10 cellular contexts compared by ENCODE assay signal in genomic region chr16:73308776-73309175, GRCh38.
"Had no signal": no experiment of that assay in that cellular context is flagged by ENCODE, and none has a peak within 500 bp of the region (broad histone marks: within the 10 kb centered on the region; RNA-seq: fewer than 3 reads in every experiment).

No MANE protein-coding gene starts in this region.

- ATAC-seq: HCT116, HepG2 had no signal

- H3K4me3 ChIP-seq: GM23248, HAP-1 had no signal

- DNase-seq: GM23248, GOT3, H7, HFFc6, KBM-7 had no signal

- H3K9me3 ChIP-seq: HAP-1 had no signal

- H3K9ac ChIP-seq: GM23248 had no signal

- H3K27ac Mint-ChIP-seq: HFFc6, IgD-negative memory B cell had no signal

- H3K36me3 Mint-ChIP-seq: IgD-negative memory B cell had no signal

- H3K9me3 Mint-ChIP-seq: HFFc6 had no signal

- H3K27ac ChIP-seq: GM23248, HL-60 had no signal

- H3K4me1 ChIP-seq: HAP-1 had no signal

- H3K36me3 ChIP-seq: HAP-1 had no signal

- H3K4me3 Mint-ChIP-seq: HFFc6, IgD-negative memory B cell had no signal
